ENCODE assay signal across 8 cellular contexts in the genomic region with DNA sequence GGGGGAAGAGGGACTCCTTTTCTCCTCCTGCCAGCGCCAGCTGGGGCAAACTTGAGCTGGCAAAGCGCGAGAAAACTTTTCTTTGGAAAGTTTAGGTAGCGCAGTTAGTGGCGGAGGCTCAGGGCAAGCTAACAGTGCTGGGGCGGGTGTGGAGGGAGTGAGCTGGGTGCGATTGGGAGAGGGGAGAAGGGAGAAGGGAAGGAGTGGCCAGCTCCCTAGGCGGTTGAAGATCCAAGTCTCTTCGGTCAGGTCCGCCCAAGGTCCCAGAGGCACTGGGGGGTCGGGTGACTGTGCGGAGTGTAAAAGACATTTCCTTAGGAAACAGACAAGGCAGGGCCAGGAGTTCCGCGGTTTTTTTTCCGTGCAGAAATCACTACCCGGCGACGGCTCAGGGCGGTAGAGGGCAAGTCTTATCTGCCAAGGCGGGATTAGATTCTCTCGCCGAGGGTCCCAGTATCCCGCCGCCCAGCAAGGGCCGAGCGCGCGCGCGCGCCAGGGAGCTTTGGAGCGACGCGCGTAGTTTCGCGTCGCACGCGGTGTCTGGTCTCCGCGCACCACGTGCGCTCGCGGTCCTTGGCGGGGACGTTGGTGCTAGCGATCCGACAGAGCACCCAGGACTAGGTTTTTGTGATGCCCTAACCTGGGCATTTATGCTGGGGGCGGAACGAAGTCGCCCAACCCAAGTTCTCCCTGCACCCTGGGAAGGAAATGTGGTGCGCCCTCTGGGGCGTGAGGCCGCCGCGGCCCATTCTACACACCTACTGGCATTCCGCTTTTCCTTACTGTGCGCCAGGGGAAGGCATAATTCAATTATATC. TPM values are rescaled to one million over a fixed set of nuclear protein-coding genes. Genes with fewer than 3 reads are reported as not detected.
DNase-seq lines count a peak whose midpoint lies in the region; ATAC-seq and TF ChIP-seq lines count a peak whose summit lies in the region.

No MANE protein-coding gene starts in this region.

- in situ Hi-C loops in brain microvascular endothelial cell (cut with HindIII; ENCODE audit: low pct_ligation_motif_present, low sequenced_read_pairs) = no loop called here

- no peak for TF ChIP-seq POLR2A in sigmoid colon (IDR thresholded peaks at IDR 0.05)

- H3K36me3 ChIP-seq in brain microvascular endothelial cell (replicated peaks) = no peaks in the 10 kb centered on the region
- no peaks in the 10 kb centered on the region for H3K36me3 ChIP-seq in iPS-18a (ENCODE audit: control insufficient read depth, low read depth, low read length)
- H3K36me3 ChIP-seq in sigmoid colon = no peaks in the 10 kb centered on the region

- TF ChIP-seq EP300 in sigmoid colon (IDR thresholded peaks at IDR 0.05) = no peak

- H3K27me3 ChIP-seq in brain microvascular endothelial cell (replicated peaks) = peaks cover 58% of the 10 kb centered on the region
- peaks cover 100% of the 10 kb centered on the region for H3K27me3 ChIP-seq in iPS-18a (ENCODE audit: control insufficient read depth, insufficient read depth, low read length)
- peaks cover 6 to 79% (median 49%) of the 10 kb centered on the region in 3 donors for H3K27me3 ChIP-seq in sigmoid colon

- H3K9me3 ChIP-seq in iPS-18a (ENCODE audit: control insufficient read depth, low read depth, low read length) (no peaks in the 10 kb centered on the region), sigmoid colon (no peaks in the 10 kb centered on the region)

- H3K27ac ChIP-seq in brain microvascular endothelial cell = no peak overlapping the region
- H3K27ac ChIP-seq in iPS-18a (ENCODE audit: low read length) = no peak overlapping the region
- peak overlapping the region; percentile 74 to 83 (median 79) for H3K27ac ChIP-seq in sigmoid colon

- H3K9ac ChIP-seq in iPS-18a (ENCODE audit: low read length) = peak overlapping the region; percentile 48

- ATAC-seq in GM19467 (IDR thresholded peaks at IDR 0.05; ENCODE audit: unreplicated experiment) = no peak
- no peak for ATAC-seq in HG03520 (IDR thresholded peaks at IDR 0.05; ENCODE audit: unreplicated experiment)
- ATAC-seq in stimulated activated naive CD8-positive, alpha-beta T cell treated with anti-CD3 and anti-CD28 coated beads, Interleukin-15, Interleukin-2, amounts not matched to agents 100 U/mL and 50 U/mL, for 24 hours = no peak

- peak overlapping the region; percentile 40 for H3K4me3 ChIP-seq in brain microvascular endothelial cell (ENCODE audit: low read depth, low read length)
- peak overlapping the region; percentile 71 for H3K4me3 ChIP-seq in iPS-18a (ENCODE audit: low read length)
- H3K4me3 ChIP-seq in sigmoid colon = peak overlapping the region; percentile 34 to 56 (median 47)

- DNase-seq in GM20000 (ENCODE audit: low spot score) (peak; percentile 25), brain microvascular endothelial cell (peak; percentile 15), sigmoid colon (peak; percentile 77)
- no peak for DNase-seq in effector CD8-positive, alpha-beta T cell (lab: John Stamatoyannopoulos, UW)
- no peak for DNase-seq in stimulated activated naive CD8-positive, alpha-beta T cell treated with anti-CD3 and anti-CD28 coated beads, Interleukin-15, Interleukin-2, amounts not matched to agents 100 U/mL and 50 U/mL, for 24 hours

- WGBS in sigmoid colon, 2 donors = 1 to 3% methylated on average over 60 of the region's 60 CpGs

- intact Hi-C loops in sigmoid colon (cut with DNase I) = loop anchor here (2.0 kb wide), 1 partner anchor 25 kb away; no protein-coding TSS in a partner anchor

- TF ChIP-seq CTCF in GM20000 (IDR thresholded peaks at IDR 0.05; ENCODE audit: extremely low read depth, missing control alignments) = no peak
- peak; percentile 25 for TF ChIP-seq CTCF in brain microvascular endothelial cell (IDR thresholded peaks at IDR 0.05; ENCODE audit: low read depth, low read length, missing control alignments)
- no peak for TF ChIP-seq CTCF in sigmoid colon (IDR thresholded peaks at IDR 0.05)

- H3K4me1 ChIP-seq in iPS-18a (ENCODE audit: control insufficient read depth, low read depth, low read length) (peaks cover 48% of the 10 kb centered on the region), sigmoid colon (peaks cover 0 to 83% (median 53%) of the 10 kb centered on the region in 4 donors)

RNA-seq across cellular contexts. Expression of a gene that starts 33.7 kb away (rescaled TPM):
- 100 to 1,000 TPM in 1 of 4 donors, 10 to 100 TPM in 3; 45.3 to 129 (median 59.9) TPM for total RNA-seq in sigmoid colon
- 10 to 100 TPM in 1 of 3 donors, 1 to 10 TPM in 2; 3.7 to 12.5 (median 4.8) TPM for polyA plus RNA-seq in sigmoid colon

Comparison
In these comparisons a context has a peak if more than half of its experiments do, and no peak if none do; other contexts are left out.
1. DNase-seq: peak in GM20000 (single experiment), brain microvascular endothelial cell (single experiment) and sigmoid colon (single experiment); none in effector CD8-positive, alpha-beta T cell (single experiment) and stimulated activated naive CD8-positive, alpha-beta T cell treated with anti-CD3 and anti-CD28 coated beads, Interleukin-15, Interleukin-2, amounts not matched to agents 100 U/mL and 50 U/mL, for 24 hours (single experiment).
2. H3K27ac ChIP-seq: peak in sigmoid colon (4 of 4); none in brain microvascular endothelial cell (single experiment) and iPS-18a (single experiment).
3. Peak in every context shown above with its lines, with median percentiles within 50 percentile points of each other: H3K4me3 ChIP-seq.